Comparison of ENCODE assay signal across 8 cellular contexts in genomic region chr2:216081012-216081411, GRCh38. TPM values are rescaled to one million over a fixed set of nuclear protein-coding genes. Genes with fewer than 3 reads are reported as not detected.
DNase-seq lines count a peak whose midpoint lies in the region; ATAC-seq, FAIRE-seq and TF ChIP-seq lines count a peak whose summit lies in the region.

No MANE protein-coding gene starts in this region.

- TF ChIP-seq CTCF in HepG2 (CRISPR knock-in tag; IDR thresholded peaks at IDR 0.05), result no peak
- TF ChIP-seq CTCF in tibial artery (IDR thresholded peaks at IDR 0.05), result no peak
- TF ChIP-seq CTCF in GM10266 (IDR thresholded peaks at IDR 0.05; ENCODE audit: control insufficient read depth, insufficient read depth, low read depth, missing control alignments), result no peak

- intact Hi-C loops in HepG2 (cut with micrococcal nuclease; ENCODE audit: unreplicated experiment), result no loop called here
- intact Hi-C loops in tibial artery (cut with DNase I; ENCODE audit: low total_unique reads), result no loop called here

- H3K9ac ChIP-seq in HepG2 (ENCODE audit: insufficient read depth, low read depth, low read length), result peak overlapping the region; percentile 92

- peak overlapping the region; percentile 80 for H3K27ac Mint-ChIP-seq in activated naive CD8-positive, alpha-beta T cell treated with anti-CD3 and anti-CD28 coated beads for 36 hours

- CTCF ChIA-PET in HepG2 (lab: Yijun Ruan, JAX; ENCODE audit: low intra/inter-chr PET ratio, low total read pairs), result interaction anchor here (1.1 kb wide), 1 partner anchor 35 kb away, joined by 3 read pairs; no protein-coding TSS in a partner anchor

- in situ Hi-C loops in HepG2 (cut with HindIII; ENCODE audit: extremely low pct_ligation_motif_present, low pct_unique_long_range_greater_than_20kb), result no loop called here

- 0% methylated on average over 1 of the region's 1 CpG for WGBS in HepG2 (ENCODE audit: low lambda C conversion rate)

- H3K4me3 Mint-ChIP-seq in activated T-cell treated with anti-CD3 and anti-CD28 coated beads, Interleukin-2, amount 50 U/mL, for 4 hours, result peak overlapping the region; percentile 88
- peak overlapping the region; percentile 97 for H3K4me3 Mint-ChIP-seq in activated naive CD8-positive, alpha-beta T cell treated with anti-CD3 and anti-CD28 coated beads for 36 hours

- H3K27me3 ChIP-seq in HepG2 (ENCODE audit: control insufficient read depth in 1 of 2, insufficient read depth in 2 of 2, low read length in 2 of 2) (no peaks in the 10 kb centered on the region; a peak in 1 of 5 replicates), tibial artery (no peaks in the 10 kb centered on the region)

- no peaks in the 10 kb centered on the region for H3K9me3 Mint-ChIP-seq in activated T-cell treated with anti-CD3 and anti-CD28 coated beads, Interleukin-2, amount 50 U/mL, for 4 hours
- H3K9me3 Mint-ChIP-seq in activated naive CD8-positive, alpha-beta T cell treated with anti-CD3 and anti-CD28 coated beads for 36 hours, result peaks cover 3% of the 10 kb centered on the region

- no peak for DNase-seq in activated T-cell treated with anti-CD3 and anti-CD28 coated beads, Interleukin-2, amount 50 U/mL, for 4 hours
- no peak for DNase-seq in activated T-cell treated with anti-CD3 and anti-CD28 coated beads, Interleukin-2, amount 50 U/mL, for 1 hour
- DNase-seq in activated naive CD8-positive, alpha-beta T cell treated with anti-CD3 and anti-CD28 coated beads for 36 hours, result no peak
- DNase-seq in HepG2 (ENCODE audit: low spot score) (no peak), tibial artery (no peak), GM10266 (ENCODE audit: extremely low spot score) (no peak)
- no peak for DNase-seq in stimulated activated CD4-positive, alpha-beta T cell treated with anti-CD3 and anti-CD28 coated beads, Interleukin-2, amount 100 ng/mL, for 48 hours
- DNase-seq in activated CD4-positive, CD25-positive, alpha-beta regulatory T cell treated with anti-CD3 and anti-CD28 coated beads, Interleukin-2, amount 50 U/mL, for 72 hours, result no peak

- peak overlapping the region; percentile 88 for H3K27ac ChIP-seq in HepG2 (ENCODE audit: extremely low read length, insufficient read depth, low read length)
- H3K27ac ChIP-seq in tibial artery, result peak overlapping the region in 1 of 2 donors; percentile 64

- no peak for FAIRE-seq in HepG2 (lab: Jason Lieb, UNC)

- no peak for TF ChIP-seq EP300 in HepG2 (IDR thresholded peaks at IDR 0.05; ENCODE audit: low read depth in 2 of 2, low read length in 2 of 2)
- no peak for TF ChIP-seq EP300 in HepG2 (CRISPR knock-in tag; IDR thresholded peaks at IDR 0.05; ENCODE audit: borderline replicate concordance)

- H3K4me3 ChIP-seq in HepG2 (replicated peaks in 1 of 3; ENCODE audit: insufficient read depth in 1 of 3, low read depth in 2 of 3, low read length in 3 of 3) (peak overlapping the region; percentile 85 to 100 (median 99)), tibial artery (peak overlapping the region; percentile 65 to 75)

- TF ChIP-seq POLR2A in HepG2 (IDR thresholded peaks at IDR 0.05; ENCODE audit: insufficient read depth in 1 of 2, low read depth in 2 of 2, low read length in 2 of 2), result no peak

- POLR2A ChIA-PET in HepG2 (lab: Yijun Ruan, JAX), result interaction anchor here (0.9 to 5.3 kb wide), 10 partner anchors 10 to 42 kb away, joined by 3 to 131 read pairs (median 9); partner anchors contain the start of gene XRCC5

- H3K4me1 Mint-ChIP-seq in activated T-cell treated with anti-CD3 and anti-CD28 coated beads, Interleukin-2, amount 50 U/mL, for 4 hours (ENCODE audit: low read depth), result peaks cover 60% of the 10 kb centered on the region
- H3K4me1 Mint-ChIP-seq in activated naive CD8-positive, alpha-beta T cell treated with anti-CD3 and anti-CD28 coated beads for 36 hours, result peaks cover 41% of the 10 kb centered on the region

- no peaks in the 10 kb centered on the region for H3K27me3 Mint-ChIP-seq in activated T-cell treated with anti-CD3 and anti-CD28 coated beads, Interleukin-2, amount 50 U/mL, for 4 hours (ENCODE audit: low read depth)
- H3K27me3 Mint-ChIP-seq in activated naive CD8-positive, alpha-beta T cell treated with anti-CD3 and anti-CD28 coated beads for 36 hours, result no peaks in the 10 kb centered on the region

- no peaks in the 10 kb centered on the region for H3K9me3 ChIP-seq in HepG2 (ENCODE audit: low read length)
- no peaks in the 10 kb centered on the region for H3K9me3 ChIP-seq in tibial artery

- H2AFZ ChIP-seq in HepG2 (ENCODE audit: low read length), result no peak overlapping the region

- no peak for ATAC-seq in activated T-cell treated with anti-CD3 and anti-CD28 coated beads, Interleukin-2, amount 50 U/mL, for 4 hours
- no peak for ATAC-seq in HepG2

- H3K79me2 ChIP-seq in HepG2 (ENCODE audit: insufficient read depth, low read length), result peaks cover 51% of the 10 kb centered on the region

- H3K36me3 Mint-ChIP-seq in activated T-cell treated with anti-CD3 and anti-CD28 coated beads, Interleukin-2, amount 50 U/mL, for 4 hours (ENCODE audit: insufficient read depth), result no peaks in the 10 kb centered on the region
- no peaks in the 10 kb centered on the region for H3K36me3 Mint-ChIP-seq in activated naive CD8-positive, alpha-beta T cell treated with anti-CD3 and anti-CD28 coated beads for 36 hours

- no peak for TF ChIP-seq RAD21 in HepG2 (CRISPR knock-in tag; IDR thresholded peaks at IDR 0.05)

- BruUV-seq in HepG2 (replicated peaks; lab: Mats Ljungman, UMichigan), result TSS peak; percentile 79

- H3K4me2 ChIP-seq in HepG2 (ENCODE audit: low read depth, low read length), result peak overlapping the region; percentile 97

- H3K36me3 ChIP-seq in HepG2 (replicated peaks in 1 of 2; ENCODE audit: control insufficient read depth in 1 of 2, insufficient read depth in 2 of 2, low read length in 2 of 2) (no peaks in the 10 kb centered on the region), tibial artery (no peaks in the 10 kb centered on the region)

- peaks cover 83% of the 10 kb centered on the region for H3K4me1 ChIP-seq in HepG2 (ENCODE audit: insufficient read depth, low read length)
- H3K4me1 ChIP-seq in tibial artery, result peaks cover 0 to 13% (median 4%) of the 10 kb centered on the region in 4 donors

- no peaks in the 10 kb centered on the region for H4K20me1 ChIP-seq in HepG2 (ENCODE audit: insufficient read depth, low read length)

RNA-seq across cellular contexts. Expression of gene PECR, which starts 0.6 kb away (rescaled TPM):
- total RNA-seq in activated T-cell treated with anti-CD3 and anti-CD28 coated beads, Interleukin-2, amount 50 U/mL, for 4 hours, result 1 to 10 TPM; 4.7 to 6.9 (median 6.0) TPM
- total RNA-seq in activated naive CD8-positive, alpha-beta T cell treated with anti-CD3 and anti-CD28 coated beads for 36 hours, result 10 to 100 TPM; 15.3 to 16.2 TPM
- 151 and 181 TPM in 2 replicates for total RNA-seq in HepG2 (2016; rRNA removed; fragmentation: Illumina TruSeq; extraction: Trizol)
- 20.8 and 20.9 TPM in 2 replicates for total RNA-seq in HepG2 (2016; cell fraction: cytosol; rRNA removed; fragmentation: Illumina TruSeq; extraction: Trizol; ENCODE audit: low read depth)
- 143 and 194 TPM in 2 replicates for total RNA-seq in HepG2 (2016; cell fraction: insoluble cytoplasmic fraction; rRNA removed; fragmentation: Illumina TruSeq; extraction: Trizol)
- 32.3 and 33.6 TPM in 2 replicates for total RNA-seq in HepG2 (2016; cell fraction: membrane; rRNA removed; fragmentation: Illumina TruSeq; extraction: Trizol)
- 129 and 136 TPM in 2 replicates for total RNA-seq in HepG2 (2016; cell fraction: nucleus; rRNA removed; fragmentation: Illumina TruSeq; extraction: Trizol)
- 153 and 175 TPM in 2 replicates for polyA plus RNA-seq in HepG2 (2011; rRNA removed)
- polyA plus RNA-seq in HepG2 (2011; cell fraction: cytosol; rRNA removed), result 103 and 140 TPM in 2 replicates
- polyA plus RNA-seq in HepG2 (2011; cell fraction: nucleus; rRNA removed), result 97.8 and 111 TPM in 2 replicates
- 154 and 170 TPM in 2 replicates for polyA plus RNA-seq in HepG2 (2012)
- 10.8 and 11.0 TPM in 2 replicates for polyA plus RNA-seq in HepG2 (2016; cell fraction: cytosol; fragmentation: Illumina TruSeq; extraction: Trizol; ENCODE audit: low read depth)
- 162 and 177 TPM in 2 replicates for polyA plus RNA-seq in HepG2 (2016; cell fraction: insoluble cytoplasmic fraction; fragmentation: Illumina TruSeq; extraction: Trizol; ENCODE audit: low read depth)
- 19.7 and 20.5 TPM in 2 replicates for polyA plus RNA-seq in HepG2 (2016; cell fraction: membrane; fragmentation: Illumina TruSeq; extraction: Trizol; ENCODE audit: low read depth)
- polyA plus RNA-seq in HepG2 (2016; cell fraction: nucleus; fragmentation: Illumina TruSeq; extraction: Trizol; ENCODE audit: insufficient read depth, low read depth), result 75.4 and 82.9 TPM in 2 replicates
- polyA minus RNA-seq in HepG2 (2011; rRNA and poly(A)+ RNA removed; ENCODE audit: low replicate concordance), result 5.0 and 112 TPM in 2 replicates
- polyA minus RNA-seq in HepG2 (2011; cell fraction: cytosol; rRNA and poly(A)+ RNA removed), result 52.5 and 73.0 TPM in 2 replicates
- polyA minus RNA-seq in HepG2 (2011; cell fraction: nucleus; rRNA and poly(A)+ RNA removed), result 221 and 291 TPM in 2 replicates

RNA-seq across cellular contexts. Expression of gene TMEM169, which starts 0.7 kb away (rescaled TPM):
- under 1 TPM; 0.08 to 0.53 (median 0.27) TPM for total RNA-seq in activated T-cell treated with anti-CD3 and anti-CD28 coated beads, Interleukin-2, amount 50 U/mL, for 4 hours
- under 1 TPM; 0.40 to 0.41 TPM for total RNA-seq in activated naive CD8-positive, alpha-beta T cell treated with anti-CD3 and anti-CD28 coated beads for 36 hours
- total RNA-seq in HepG2 (2016; rRNA removed; fragmentation: Illumina TruSeq; extraction: Trizol), result 4.3 and 4.5 TPM in 2 replicates
- total RNA-seq in HepG2 (2016; cell fraction: cytosol; rRNA removed; fragmentation: Illumina TruSeq; extraction: Trizol; ENCODE audit: low read depth), result 1.1 and 1.2 TPM in 2 replicates
- total RNA-seq in HepG2 (2016; cell fraction: insoluble cytoplasmic fraction; rRNA removed; fragmentation: Illumina TruSeq; extraction: Trizol), result 4.0 and 5.3 TPM in 2 replicates
- 3.7 and 4.4 TPM in 2 replicates for total RNA-seq in HepG2 (2016; cell fraction: membrane; rRNA removed; fragmentation: Illumina TruSeq; extraction: Trizol)
- 3.6 TPM in 2 replicates for total RNA-seq in HepG2 (2016; cell fraction: nucleus; rRNA removed; fragmentation: Illumina TruSeq; extraction: Trizol)
- 1.5 and 2.1 TPM in 2 replicates for polyA plus RNA-seq in HepG2 (2011; rRNA removed)
- 1.5 and 2.6 TPM in 2 replicates for polyA plus RNA-seq in HepG2 (2011; cell fraction: cytosol; rRNA removed)
- polyA plus RNA-seq in HepG2 (2011; cell fraction: nucleus; rRNA removed), result 0.71 and 0.80 TPM in 2 replicates
- polyA plus RNA-seq in HepG2 (2012), result 5.4 and 6.9 TPM in 2 replicates
- polyA plus RNA-seq in HepG2 (2016; cell fraction: cytosol; fragmentation: Illumina TruSeq; extraction: Trizol; ENCODE audit: low read depth), result 0.60 and 0.85 TPM in 2 replicates
- 2.9 and 4.2 TPM in 2 replicates for polyA plus RNA-seq in HepG2 (2016; cell fraction: insoluble cytoplasmic fraction; fragmentation: Illumina TruSeq; extraction: Trizol; ENCODE audit: low read depth)
- 1.7 and 1.8 TPM in 2 replicates for polyA plus RNA-seq in HepG2 (2016; cell fraction: membrane; fragmentation: Illumina TruSeq; extraction: Trizol; ENCODE audit: low read depth)
- polyA plus RNA-seq in HepG2 (2016; cell fraction: nucleus; fragmentation: Illumina TruSeq; extraction: Trizol; ENCODE audit: insufficient read depth, low read depth), result 5.0 and 6.2 TPM in 2 replicates
- polyA minus RNA-seq in HepG2 (2011; rRNA and poly(A)+ RNA removed; ENCODE audit: low replicate concordance), result 6.2 TPM in 1 of 2 replicates, not detected in the other
- 2.0 and 2.7 TPM in 2 replicates for polyA minus RNA-seq in HepG2 (2011; cell fraction: cytosol; rRNA and poly(A)+ RNA removed)
- polyA minus RNA-seq in HepG2 (2011; cell fraction: nucleus; rRNA and poly(A)+ RNA removed), result 1.4 and 2.6 TPM in 2 replicates

RNA-seq across cellular contexts. Expression of gene XRCC5, which starts 28.1 kb away (rescaled TPM):
- total RNA-seq in activated T-cell treated with anti-CD3 and anti-CD28 coated beads, Interleukin-2, amount 50 U/mL, for 4 hours, result 100 to 1,000 TPM; 460 to 524 (median 513) TPM
- total RNA-seq in activated naive CD8-positive, alpha-beta T cell treated with anti-CD3 and anti-CD28 coated beads for 36 hours, result 100 to 1,000 TPM; 585 to 614 TPM
- 454 and 733 TPM in 2 replicates for total RNA-seq in HepG2 (2016; rRNA removed; fragmentation: Illumina TruSeq; extraction: Trizol)
- 40.2 and 45.7 TPM in 2 replicates for total RNA-seq in HepG2 (2016; cell fraction: cytosol; rRNA removed; fragmentation: Illumina TruSeq; extraction: Trizol; ENCODE audit: low read depth)
- total RNA-seq in HepG2 (2016; cell fraction: insoluble cytoplasmic fraction; rRNA removed; fragmentation: Illumina TruSeq; extraction: Trizol), result 445 and 739 TPM in 2 replicates
- 92.3 and 106 TPM in 2 replicates for total RNA-seq in HepG2 (2016; cell fraction: membrane; rRNA removed; fragmentation: Illumina TruSeq; extraction: Trizol)
- total RNA-seq in HepG2 (2016; cell fraction: nucleus; rRNA removed; fragmentation: Illumina TruSeq; extraction: Trizol), result 346 and 369 TPM in 2 replicates
- polyA plus RNA-seq in HepG2 (2011; rRNA removed), result 215 and 264 TPM in 2 replicates
- polyA plus RNA-seq in HepG2 (2011; cell fraction: cytosol; rRNA removed), result 129 and 152 TPM in 2 replicates
- 61.2 and 69.5 TPM in 2 replicates for polyA plus RNA-seq in HepG2 (2011; cell fraction: nucleus; rRNA removed)
- 143 and 176 TPM in 2 replicates for polyA plus RNA-seq in HepG2 (2012)
- polyA plus RNA-seq in HepG2 (2016; cell fraction: cytosol; fragmentation: Illumina TruSeq; extraction: Trizol; ENCODE audit: low read depth), result 21.5 and 24.7 TPM in 2 replicates
- 503 and 513 TPM in 2 replicates for polyA plus RNA-seq in HepG2 (2016; cell fraction: insoluble cytoplasmic fraction; fragmentation: Illumina TruSeq; extraction: Trizol; ENCODE audit: low read depth)
- polyA plus RNA-seq in HepG2 (2016; cell fraction: membrane; fragmentation: Illumina TruSeq; extraction: Trizol; ENCODE audit: low read depth), result 41.2 and 52.0 TPM in 2 replicates
- polyA plus RNA-seq in HepG2 (2016; cell fraction: nucleus; fragmentation: Illumina TruSeq; extraction: Trizol; ENCODE audit: insufficient read depth, low read depth), result 228 and 232 TPM in 2 replicates
- 569 and 652 TPM in 2 replicates for polyA minus RNA-seq in HepG2 (2011; rRNA and poly(A)+ RNA removed; ENCODE audit: low replicate concordance)
- 159 and 172 TPM in 2 replicates for polyA minus RNA-seq in HepG2 (2011; cell fraction: cytosol; rRNA and poly(A)+ RNA removed)
- polyA minus RNA-seq in HepG2 (2011; cell fraction: nucleus; rRNA and poly(A)+ RNA removed), result 290 and 331 TPM in 2 replicates
